Comparison of ENCODE assay signal across 17 cellular contexts in genomic region chr17:6082335-6082734, GRCh38.
"Had no signal": no experiment of that assay in that cellular context is flagged by ENCODE, and none has a peak within 500 bp of the region (broad histone marks: within the 10 kb centered on the region; RNA-seq: fewer than 3 reads in every experiment).

No MANE protein-coding gene starts in this region.

- H3K9me3 ChIP-seq: left ventricle myocardium inferior, suprapubic skin, tibial artery, upper lobe of right lung, vagina had no signal

- H3K27ac ChIP-seq: left ventricle myocardium inferior, suprapubic skin, tibial artery, upper lobe of right lung, vagina had no signal

- H3K9me3 Mint-ChIP-seq: dendritic cell treated with granulocyte-macrophage colony-stimulating factor and Interleukin-4, amounts not matched to agents 40 ng/mL and 50 ng/mL, for 4 days; natural killer cell treated with Interleukin-12 subunit alpha and Interleukin-12 subunit beta and Interleukin-15 and Interleukin-18, amount 100 ng/mL, for 72 hours had no signal

- H3K27me3 Mint-ChIP-seq: dendritic cell treated with granulocyte-macrophage colony-stimulating factor and Interleukin-4, amounts not matched to agents 40 ng/mL and 50 ng/mL, for 4 days had no signal

- DNase-seq: islet precursor cell; left ventricle myocardium inferior; mesenchymal stem cell; midbrain; small intestine; stimulated activated CD4-positive, alpha-beta T cell treated with anti-CD3 and anti-CD28 coated beads, Interleukin-12 subunit alpha, Interleukin-12 subunit beta, amount 100 ng/mL, for 4 hours; stimulated activated naive CD4-positive, alpha-beta T cell treated with Interleukin-2 at 50 U/mL for 16 hours; tibial artery; upper lobe of right lung had no signal

- FAIRE-seq: colon, endothelial cell of umbilical vein, frontal cortex, small intestine had no signal

- H3K4me1 ChIP-seq: suprapubic skin, tibial artery, upper lobe of right lung, vagina had no signal

- H3K27ac Mint-ChIP-seq: dendritic cell treated with granulocyte-macrophage colony-stimulating factor and Interleukin-4, amounts not matched to agents 40 ng/mL and 50 ng/mL, for 4 days; natural killer cell treated with Interleukin-12 subunit alpha and Interleukin-12 subunit beta and Interleukin-15 and Interleukin-18, amount 100 ng/mL, for 72 hours had no signal

- ATAC-seq: natural killer cell treated with Interleukin-12 subunit alpha and Interleukin-12 subunit beta and Interleukin-15 and Interleukin-18, amount 100 ng/mL, for 72 hours; upper lobe of right lung had no signal

- H3K36me3 Mint-ChIP-seq: natural killer cell treated with Interleukin-12 subunit alpha and Interleukin-12 subunit beta and Interleukin-15 and Interleukin-18, amount 100 ng/mL, for 72 hours had no signal

- H3K27me3 ChIP-seq: tibial artery, upper lobe of right lung, vagina had no signal

- H3K4me3 ChIP-seq: left ventricle myocardium inferior, lung, suprapubic skin, tibial artery, upper lobe of right lung, vagina had no signal

- H3K4me3 Mint-ChIP-seq: dendritic cell treated with granulocyte-macrophage colony-stimulating factor and Interleukin-4, amounts not matched to agents 40 ng/mL and 50 ng/mL, for 4 days; natural killer cell treated with Interleukin-12 subunit alpha and Interleukin-12 subunit beta and Interleukin-15 and Interleukin-18, amount 100 ng/mL, for 72 hours had no signal

- H3K36me3 ChIP-seq: left ventricle myocardium inferior, suprapubic skin, upper lobe of right lung, vagina had no signal
